ENCODE assay signal across 31 cellular contexts in the genomic region with DNA sequence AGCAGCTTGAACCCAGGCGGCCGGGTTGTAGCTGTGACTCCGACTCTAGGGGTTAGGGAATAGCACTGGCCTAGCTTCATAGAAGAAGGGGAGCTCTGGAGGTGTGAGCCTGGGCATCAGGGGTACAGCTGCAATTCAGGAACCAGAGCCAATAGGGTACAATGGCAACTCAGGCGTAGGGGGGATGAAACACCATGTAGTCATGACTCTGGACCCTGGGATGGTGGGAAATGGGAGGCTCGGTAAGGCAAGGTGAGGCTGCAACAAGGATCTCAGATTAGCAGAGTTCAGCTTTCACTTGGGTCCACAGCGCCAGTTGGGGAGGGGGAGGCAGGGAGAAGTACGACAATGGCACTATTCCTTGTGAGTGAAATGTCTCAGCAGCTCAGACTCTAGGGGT.
"Had no signal": no experiment of that assay in that cellular context is flagged by ENCODE, and none has a peak within 500 bp of the region (broad histone marks: within the 10 kb centered on the region; RNA-seq: fewer than 3 reads in every experiment).

No MANE protein-coding gene starts in this region.

- H3K4me3 Mint-ChIP-seq: activated CD4-positive, alpha-beta memory T cell treated with anti-CD3 and anti-CD28 coated beads for 36 hours; activated CD4-positive, alpha-beta T cell treated with anti-CD3 and anti-CD28 coated beads for 36 hours; activated CD4-positive, alpha-beta T cell treated with anti-CD3 and anti-CD28 coated beads, Interleukin-2, amount 10 ng/mL, durations not matched to agents 24 days and 14 days; activated CD8-positive, alpha-beta memory T cell treated with anti-CD3 and anti-CD28 coated beads, Interleukin-2, amount 10 ng/mL, durations not matched to agents 7 days and 5 days; activated CD8-positive, alpha-beta T cell treated with anti-CD3 and anti-CD28 coated beads, Interleukin-2, amount 10 ng/mL, durations not matched to agents 7 days and 5 days; activated naive CD4-positive, alpha-beta T cell treated with anti-CD3 and anti-CD28 coated beads for 36 hours; activated naive CD4-positive, alpha-beta T cell treated with anti-CD3 and anti-CD28 coated beads, Interleukin-2, amount 50 U/mL, for 24 hours; activated naive CD8-positive, alpha-beta T cell treated with anti-CD3 and anti-CD28 coated beads for 36 hours; activated naive CD8-positive, alpha-beta T cell treated with anti-CD3 and anti-CD28 coated beads, Interleukin-2, amount 50 U/mL, for 24 hours; activated T-helper 1 cell treated with anti-CD3 and anti-CD28 coated beads, Interleukin-12 subunit alpha, Interleukin-12 subunit beta, Interleukin-2, Interleukin-4 antibody, amounts not matched to agents 30 ng/mL and 10 ng/mL and 1 ng/mL, durations not matched to agents 14 hours and 24 hours and 36 hours; endodermal cell had no signal

- DNase-seq: activated CD4-positive, alpha-beta memory T cell treated with anti-CD3 and anti-CD28 coated beads for 36 hours; activated CD4-positive, alpha-beta T cell treated with anti-CD3 and anti-CD28 coated beads for 36 hours; activated CD4-positive, CD25-positive, alpha-beta regulatory T cell; activated CD4-positive, CD25-positive, alpha-beta regulatory T cell treated with anti-CD3 and anti-CD28 coated beads, Interleukin-2, amount 50 U/mL, for 72 hours; activated CD8-positive, alpha-beta memory T cell treated with anti-CD3 and anti-CD28 coated beads, Interleukin-2, amount 10 ng/mL, durations not matched to agents 7 days and 5 days; activated CD8-positive, alpha-beta memory T cell treated with anti-CD3 and anti-CD28 coated beads, Interleukin-2, amount 50 U/mL, for 4 hours; activated CD8-positive, alpha-beta T cell treated with anti-CD3 and anti-CD28 coated beads, Interleukin-2, amount 10 ng/mL, durations not matched to agents 7 days and 5 days; activated effector memory CD4-positive, alpha-beta T cell treated with anti-CD3 and anti-CD28 coated beads, Interleukin-2, amount 50 U/mL, for 16 hours; activated naive CD4-positive, alpha-beta T cell treated with anti-CD3 and anti-CD28 coated beads for 36 hours; activated naive CD8-positive, alpha-beta T cell treated with anti-CD3 and anti-CD28 coated beads for 36 hours; activated naive CD8-positive, alpha-beta T cell treated with anti-CD3 and anti-CD28 coated beads, Interleukin-2, amount 50 U/mL, for 24 hours; activated T-cell treated with anti-CD3 and anti-CD28 coated beads, Interleukin-2, amount 50 U/mL, for 1 hour; activated T-cell treated with anti-CD3 and anti-CD28 coated beads, Interleukin-2, amount 50 U/mL, for 48 hours; adrenal gland; amygdala; aorta; body of pancreas; central memory CD4-positive, alpha-beta T cell; cerebellar nuclear complex; colonic mucosa; effector memory CD4-positive, alpha-beta T cell; endodermal cell; esophagus squamous epithelium; foreskin melanocyte; T-helper 2 cell had no signal

- H3K4me1 Mint-ChIP-seq: activated CD4-positive, alpha-beta T cell treated with anti-CD3 and anti-CD28 coated beads for 36 hours; activated CD4-positive, alpha-beta T cell treated with anti-CD3 and anti-CD28 coated beads, Interleukin-2, amount 10 ng/mL, durations not matched to agents 24 days and 14 days; activated CD8-positive, alpha-beta memory T cell treated with anti-CD3 and anti-CD28 coated beads, Interleukin-2, amount 10 ng/mL, durations not matched to agents 7 days and 5 days; activated naive CD4-positive, alpha-beta T cell treated with anti-CD3 and anti-CD28 coated beads, Interleukin-2, amount 50 U/mL, for 24 hours; activated naive CD8-positive, alpha-beta T cell treated with anti-CD3 and anti-CD28 coated beads, Interleukin-2, amount 50 U/mL, for 24 hours; endodermal cell had no signal

- ATAC-seq: activated CD4-positive, alpha-beta T cell treated with anti-CD3 and anti-CD28 coated beads for 36 hours; activated CD8-positive, alpha-beta memory T cell treated with anti-CD3 and anti-CD28 coated beads, Interleukin-2, amount 10 ng/mL, durations not matched to agents 7 days and 5 days; activated CD8-positive, alpha-beta T cell treated with anti-CD3 and anti-CD28 coated beads, Interleukin-2, amount 10 ng/mL, durations not matched to agents 7 days and 5 days; activated naive CD8-positive, alpha-beta T cell treated with anti-CD3 and anti-CD28 coated beads, Interleukin-2, amount 50 U/mL, for 24 hours; body of pancreas; gastroesophageal sphincter had no signal

- H3K4me3 ChIP-seq: adrenal gland, body of pancreas, cardiac muscle cell, colonic mucosa, esophagus squamous epithelium, gastroesophageal sphincter had no signal

- H3K27me3 Mint-ChIP-seq: activated CD4-positive, alpha-beta T cell treated with anti-CD3 and anti-CD28 coated beads, Interleukin-2, amount 10 ng/mL, durations not matched to agents 24 days and 14 days had no signal

- H3K27ac ChIP-seq: adrenal gland, body of pancreas, cardiac muscle cell, colonic mucosa, esophagus squamous epithelium, gastroesophageal sphincter had no signal

- H3K27me3 ChIP-seq: adrenal gland, body of pancreas, cardiac muscle cell, colonic mucosa, esophagus squamous epithelium, gastroesophageal sphincter had no signal

- H3K36me3 ChIP-seq: adrenal gland, cardiac muscle cell, colonic mucosa, esophagus squamous epithelium, gastroesophageal sphincter had no signal

- H3K27ac Mint-ChIP-seq: activated CD4-positive, alpha-beta memory T cell treated with anti-CD3 and anti-CD28 coated beads for 36 hours; activated CD4-positive, alpha-beta T cell treated with anti-CD3 and anti-CD28 coated beads for 36 hours; activated CD4-positive, alpha-beta T cell treated with anti-CD3 and anti-CD28 coated beads, Interleukin-2, amount 10 ng/mL, durations not matched to agents 24 days and 14 days; activated CD8-positive, alpha-beta memory T cell treated with anti-CD3 and anti-CD28 coated beads, Interleukin-2, amount 10 ng/mL, durations not matched to agents 7 days and 5 days; activated CD8-positive, alpha-beta T cell treated with anti-CD3 and anti-CD28 coated beads, Interleukin-2, amount 10 ng/mL, durations not matched to agents 7 days and 5 days; activated naive CD4-positive, alpha-beta T cell treated with anti-CD3 and anti-CD28 coated beads for 36 hours; activated naive CD4-positive, alpha-beta T cell treated with anti-CD3 and anti-CD28 coated beads, Interleukin-2, amount 50 U/mL, for 24 hours; activated naive CD8-positive, alpha-beta T cell treated with anti-CD3 and anti-CD28 coated beads for 36 hours; activated naive CD8-positive, alpha-beta T cell treated with anti-CD3 and anti-CD28 coated beads, Interleukin-2, amount 50 U/mL, for 24 hours; activated T-helper 1 cell treated with anti-CD3 and anti-CD28 coated beads, Interleukin-12 subunit alpha, Interleukin-12 subunit beta, Interleukin-2, Interleukin-4 antibody, amounts not matched to agents 30 ng/mL and 10 ng/mL and 1 ng/mL, durations not matched to agents 14 hours and 24 hours and 36 hours; activated T-helper 2 cell treated with anti-CD3 and anti-CD28 coated beads, Interferon-gamma antibody, Interleukin-2, Interleukin-4, amounts not matched to agents 10 μg/mL and 5 μg/mL and 100 μg/mL, durations not matched to agents 14 hours and 24 hours and 36 hours; endodermal cell had no signal
